In the genomic region with DNA sequence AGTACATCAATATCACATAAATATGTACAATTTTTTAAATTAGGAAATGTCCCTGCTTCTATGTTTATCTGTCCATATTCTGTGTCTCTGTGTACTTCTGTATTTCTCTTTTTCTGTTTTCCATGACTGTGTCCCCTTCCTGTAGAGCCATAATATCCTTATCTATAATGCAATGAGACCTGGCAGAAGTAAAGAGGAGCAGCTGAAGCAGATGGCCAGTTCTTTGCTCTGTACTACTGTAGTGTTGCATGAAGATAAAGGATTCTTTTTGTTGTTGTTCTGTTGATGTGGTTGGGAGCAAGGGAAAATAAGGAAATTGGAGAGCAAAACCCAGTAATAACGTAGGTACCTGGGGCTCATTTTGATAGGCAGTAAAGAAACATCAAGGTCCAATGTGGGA, we compare ENCODE assay signal across 16 cellular contexts.
"Had no signal": no experiment of that assay in that cellular context is flagged by ENCODE, and none has a peak within 500 bp of the region (broad histone marks: within the 10 kb centered on the region; RNA-seq: fewer than 3 reads in every experiment).

No MANE protein-coding gene starts in this region.

- H3K9me3 ChIP-seq: ascending aorta, left lung, prostate gland, tibial artery had no signal

- H3K27ac ChIP-seq: ascending aorta, left lung, prostate gland, tibial artery had no signal

- ATAC-seq: activated CD8-positive, alpha-beta T cell treated with anti-CD3 and anti-CD28 coated beads, Interleukin-2, amount 10 ng/mL, durations not matched to agents 7 days and 5 days; activated T-cell treated with anti-CD3 and anti-CD28 coated beads, Interleukin-2, amount 50 U/mL, for 4 hours; left lung; right cardiac atrium; stimulated activated naive CD8-positive, alpha-beta T cell treated with anti-CD3 and anti-CD28 coated beads, Interleukin-15, Interleukin-2, amounts not matched to agents 100 U/mL and 50 U/mL, for 24 hours had no signal

- DNase-seq: activated CD4-positive, alpha-beta T cell treated with anti-CD3 and anti-CD28 coated beads, Interleukin-2, amount 10 ng/mL, durations not matched to agents 24 days and 14 days; activated CD4-positive, CD25-positive, alpha-beta regulatory T cell; activated CD8-positive, alpha-beta T cell treated with anti-CD3 and anti-CD28 coated beads, Interleukin-2, amount 10 ng/mL, durations not matched to agents 7 days and 5 days; activated naive CD4-positive, alpha-beta T cell treated with anti-CD3 and anti-CD28 coated beads for 36 hours; activated T-cell treated with anti-CD3 and anti-CD28 coated beads, Interleukin-2, amount 50 U/mL, for 4 hours; cortex of kidney; head of caudate nucleus; kidney; left lung; right cardiac atrium; stimulated activated naive CD8-positive, alpha-beta T cell treated with anti-CD3 and anti-CD28 coated beads, Interleukin-15, Interleukin-2, amounts not matched to agents 100 U/mL and 50 U/mL, for 24 hours; substantia nigra; T-helper 2 cell; tibial artery had no signal

- H3K36me3 ChIP-seq: ascending aorta, left lung, prostate gland, tibial artery had no signal

- H3K27me3 ChIP-seq: ascending aorta, left lung, tibial artery had no signal

- H3K4me3 ChIP-seq: ascending aorta, left lung, prostate gland, tibial artery had no signal

- H3K4me1 ChIP-seq: ascending aorta, left lung, prostate gland had no signal
